ENCODE assay signal across 8 cellular contexts in the genomic region with DNA sequence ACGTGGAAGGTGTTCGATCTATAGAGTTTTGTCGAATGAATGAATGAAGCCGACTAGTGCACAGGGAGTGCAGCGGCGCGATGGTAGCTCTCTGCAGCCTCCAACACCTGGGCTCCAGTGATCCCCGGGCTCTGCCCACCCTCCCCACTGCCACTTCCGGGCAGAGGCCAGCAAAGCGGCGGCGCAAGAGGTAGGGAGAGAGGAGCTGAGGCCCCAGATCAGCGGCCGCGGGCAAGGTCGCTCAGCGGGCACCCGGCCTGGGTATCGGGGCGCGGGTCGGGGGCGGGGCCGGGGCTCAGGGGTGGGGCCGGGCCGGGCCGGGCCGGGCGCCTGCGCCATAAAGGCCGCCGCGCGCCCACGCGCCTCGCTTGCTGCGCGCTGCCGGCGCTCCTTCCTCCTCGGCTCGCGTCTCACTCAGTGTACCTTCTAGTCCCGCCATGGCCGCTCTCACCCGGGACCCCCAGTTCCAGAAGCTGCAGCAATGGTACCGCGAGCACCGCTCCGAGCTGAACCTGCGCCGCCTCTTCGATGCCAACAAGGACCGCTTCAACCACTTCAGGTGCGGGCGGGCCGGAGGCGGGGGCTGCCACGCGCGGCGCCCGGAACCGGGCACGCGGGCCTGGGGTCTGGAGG. TPM values are rescaled to one million over a fixed set of nuclear protein-coding genes. Genes with fewer than 3 reads are reported as not detected.
A peak's percentile ranks its signal among the peaks of the same experiment; 100 is the strongest.
DNase-seq lines count a peak whose midpoint lies in the region; ATAC-seq and TF ChIP-seq lines count a peak whose summit lies in the region.

Gene GPI (plus strand): TSS at position 367 of the 633 bp plus-strand sequence. CDS start 71 bp downstream, at position 438.

- TF ChIP-seq EP300 in upper lobe of left lung (IDR thresholded peaks at IDR 0.05) = no peak

- H3K9me3 Mint-ChIP-seq in T-helper 1 cell treated with Interleukin-12 subunit alpha and Interleukin-12 subunit beta and Interleukin-4 antibody, amounts not matched to agents 30 μg/mL and 1 μg/mL, for 36 hours = no peaks in the 10 kb centered on the region
- no peaks in the 10 kb centered on the region for H3K9me3 Mint-ChIP-seq in progenitor cell of endocrine pancreas (ENCODE audit: low read depth)

- H3K4me1 Mint-ChIP-seq in T-helper 1 cell treated with Interleukin-12 subunit alpha and Interleukin-12 subunit beta and Interleukin-4 antibody, amounts not matched to agents 30 μg/mL and 1 μg/mL, for 36 hours (ENCODE audit: low read depth) = peaks cover 41% of the 10 kb centered on the region
- peaks cover 13% of the 10 kb centered on the region for H3K4me1 Mint-ChIP-seq in progenitor cell of endocrine pancreas (ENCODE audit: low read depth)

- peak within 1 kb of the TSS; percentile 92 for H3K27ac Mint-ChIP-seq in T-helper 1 cell treated with Interleukin-12 subunit alpha and Interleukin-12 subunit beta and Interleukin-4 antibody, amounts not matched to agents 30 μg/mL and 1 μg/mL, for 36 hours
- peak within 1 kb of the TSS; percentile 45 for H3K27ac Mint-ChIP-seq in progenitor cell of endocrine pancreas

- H3K27me3 ChIP-seq in GM06990 (replicated peaks; ENCODE audit: control insufficient read depth, insufficient read depth, low read length) (no peaks in the 10 kb centered on the region), left ventricle myocardium inferior (ENCODE audit: low read depth) (no peaks in the 10 kb centered on the region), upper lobe of left lung (no peaks in the 10 kb centered on the region)

- TF ChIP-seq CTCF in GM06990 (IDR thresholded peaks at IDR 0.05; ENCODE audit: insufficient read depth, low read length, poor library complexity, severe bottlenecking) (no peak), HFF-Myc (IDR thresholded peaks at IDR 0.05; ENCODE audit: low read depth, low read length, missing control alignments) (no peak), left ventricle myocardium inferior (IDR thresholded peaks at IDR 0.05; ENCODE audit: borderline replicate concordance) (no peak), progenitor cell of endocrine pancreas (IDR thresholded peaks at IDR 0.05; ENCODE audit: unreplicated experiment) (no peak), upper lobe of left lung (IDR thresholded peaks at IDR 0.05) (no peak)

- intact Hi-C loops in left ventricle myocardium inferior (cut with micrococcal nuclease) = no loop called here

- peak within 1 kb of the TSS; percentile 99 for H3K4me3 Mint-ChIP-seq in T-helper 1 cell treated with Interleukin-12 subunit alpha and Interleukin-12 subunit beta and Interleukin-4 antibody, amounts not matched to agents 30 μg/mL and 1 μg/mL, for 36 hours
- H3K4me3 Mint-ChIP-seq in progenitor cell of endocrine pancreas (ENCODE audit: low read depth) = peak within 1 kb of the TSS; percentile 94

- peak within 1 kb of the TSS; percentile 91 for H3K4me3 ChIP-seq in GM06990 (replicated peaks; ENCODE audit: low read depth, low read length)
- peak within 1 kb of the TSS; percentile 90 for H3K4me3 ChIP-seq in HFF-Myc (replicated peaks; ENCODE audit: low read depth, low read length)
- peak within 1 kb of the TSS; percentile 96 for H3K4me3 ChIP-seq in left ventricle myocardium inferior
- peak within 1 kb of the TSS; percentile 52 to 99 (median 85) for H3K4me3 ChIP-seq in upper lobe of left lung

- peak in 1 of 4 donors; percentile 58 for TF ChIP-seq POLR2A in upper lobe of left lung (IDR thresholded peaks at IDR 0.05)

- H3K27ac ChIP-seq in left ventricle myocardium inferior (replicated peaks) (peak within 1 kb of the TSS; percentile 94), upper lobe of left lung (peak within 1 kb of the TSS; percentile 69 to 88 (median 76))

- peak; percentile 77 for DNase-seq in GM06990 (ENCODE audit: extremely low read depth, insufficient read length)
- DNase-seq in HFF-Myc (ENCODE audit: extremely low read depth, low read depth) = no peak
- DNase-seq in NCI-H1105 (lab: John Stamatoyannopoulos, UW) = peak; percentile 59
- peak; percentile 29 for DNase-seq in amniotic epithelial cell (ENCODE audit: low read depth)
- peak; percentile 68 for DNase-seq in left ventricle myocardium inferior
- peak; percentile 37 for DNase-seq in progenitor cell of endocrine pancreas (ENCODE audit: low spot score, unreplicated experiment)
- peak; percentile 74 to 94 for DNase-seq in upper lobe of left lung

- H3K36me3 ChIP-seq in GM06990 (ENCODE audit: control insufficient read depth, insufficient read depth, low read length) (peaks cover 7% of the 10 kb centered on the region), left ventricle myocardium inferior (peaks cover 38% of the 10 kb centered on the region), upper lobe of left lung (peaks cover 0 to 29% (median 21%) of the 10 kb centered on the region in 4 donors)

- H3K36me3 Mint-ChIP-seq in T-helper 1 cell treated with Interleukin-12 subunit alpha and Interleukin-12 subunit beta and Interleukin-4 antibody, amounts not matched to agents 30 μg/mL and 1 μg/mL, for 36 hours (ENCODE audit: low read depth) = peaks cover 31% of the 10 kb centered on the region
- H3K36me3 Mint-ChIP-seq in progenitor cell of endocrine pancreas (ENCODE audit: insufficient read depth) = peaks cover 5% of the 10 kb centered on the region

- H3K4me1 ChIP-seq in left ventricle myocardium inferior (peaks cover 55% of the 10 kb centered on the region), upper lobe of left lung (peaks cover 13 to 34% (median 18%) of the 10 kb centered on the region in 4 donors)

- H3K9me3 ChIP-seq in left ventricle myocardium inferior (replicated peaks) (no peaks in the 10 kb centered on the region), upper lobe of left lung (no peaks in the 10 kb centered on the region)

- WGBS in upper lobe of left lung, 2 donors = 0 to 6% methylated on average over 11 to 44 of the region's 67 CpGs

- peak; percentile 70 to 94 for ATAC-seq in upper lobe of left lung (ENCODE audit: low FRiP score in 2 of 2)

- no peaks in the 10 kb centered on the region for H3K27me3 Mint-ChIP-seq in T-helper 1 cell treated with Interleukin-12 subunit alpha and Interleukin-12 subunit beta and Interleukin-4 antibody, amounts not matched to agents 30 μg/mL and 1 μg/mL, for 36 hours (ENCODE audit: low read depth)
- H3K27me3 Mint-ChIP-seq in progenitor cell of endocrine pancreas = peaks cover 3% of the 10 kb centered on the region

RNA-seq across cellular contexts. Expression of gene GPI, which starts in this region (rescaled TPM):
- total RNA-seq in left ventricle myocardium inferior (473 TPM), progenitor cell of endocrine pancreas (147 and 150 TPM in 2 replicates), upper lobe of left lung (100 to 1,000 TPM in 4 of 6 donors, 10 to 100 TPM in 2; 90.4 to 198 (median 128) TPM)
